In genomic region chr13:22107549-22107948, GRCh38 we compare ENCODE assay signal across 21 cellular contexts.
DNase-seq lines count a peak whose midpoint lies in the region; ATAC-seq, FAIRE-seq and TF ChIP-seq lines count a peak whose summit lies in the region.
"Had no signal": no experiment of that assay in that cellular context is flagged by ENCODE, and none has a peak within 500 bp of the region (broad histone marks: within the 10 kb centered on the region; RNA-seq: fewer than 3 reads in every experiment).

No MANE protein-coding gene starts in this region.

- no peak overlapping the region for H3K4me3 Mint-ChIP-seq in activated T-helper 1 cell treated with anti-CD3 and anti-CD28 coated beads, Interleukin-12 subunit alpha, Interleukin-12 subunit beta, Interleukin-2, Interleukin-4 antibody, amounts not matched to agents 30 ng/mL and 10 ng/mL and 1 ng/mL, durations not matched to agents 14 hours and 24 hours and 36 hours
- H3K4me3 Mint-ChIP-seq in endothelial cell (ENCODE audit: unreplicated experiment) (no peak overlapping the region), H9 (no peak overlapping the region)
- H3K4me3 Mint-ChIP-seq: immature natural killer cell, type B pancreatic cell had no signal

- H3K27me3 ChIP-seq in left lung (no peaks in the 10 kb centered on the region), H9 (ENCODE audit: insufficient read depth, low read length) (no peaks in the 10 kb centered on the region)
- H3K27me3 ChIP-seq: right atrium auricular region had no signal

- H3K27ac ChIP-seq in A549 (no peak overlapping the region), left lung (peak overlapping the region in 1 of 2 donors; percentile 45), H9 (ENCODE audit: insufficient read length, low read depth, low read length) (no peak overlapping the region)
- H3K27ac ChIP-seq: RWPE1 had no signal

- POLR2A ChIA-PET in A549 (lab: Yijun Ruan, JAX) = interaction anchor here (0.9 kb wide), 1 partner anchor 67 kb away, joined by 3 read pairs; no protein-coding TSS in a partner anchor

- peaks cover 55% of the 10 kb centered on the region for H3K4me1 Mint-ChIP-seq in activated T-helper 1 cell treated with anti-CD3 and anti-CD28 coated beads, Interleukin-12 subunit alpha, Interleukin-12 subunit beta, Interleukin-2, Interleukin-4 antibody, amounts not matched to agents 30 ng/mL and 10 ng/mL and 1 ng/mL, durations not matched to agents 14 hours and 24 hours and 36 hours (ENCODE audit: low read depth)
- H3K4me1 Mint-ChIP-seq in endothelial cell (ENCODE audit: unreplicated experiment) (no peaks in the 10 kb centered on the region), H9 (no peaks in the 10 kb centered on the region; a peak in 1 of 4 replicates)

- H3K4ac ChIP-seq in H9 (ENCODE audit: low read depth, low read length) = no peak overlapping the region

- CTCF ChIA-PET in A549 (lab: Yijun Ruan, JAX) = no interaction called here

- H3K36me3 Mint-ChIP-seq in activated T-helper 1 cell treated with anti-CD3 and anti-CD28 coated beads, Interleukin-12 subunit alpha, Interleukin-12 subunit beta, Interleukin-2, Interleukin-4 antibody, amounts not matched to agents 30 ng/mL and 10 ng/mL and 1 ng/mL, durations not matched to agents 14 hours and 24 hours and 36 hours (ENCODE audit: low read depth) = peaks cover 4% of the 10 kb centered on the region
- no peaks in the 10 kb centered on the region for H3K36me3 Mint-ChIP-seq in endothelial cell (ENCODE audit: low read depth, unreplicated experiment)
- H3K36me3 Mint-ChIP-seq in H9 (ENCODE audit: insufficient read depth in 1 of 3, low read depth in 3 of 3) = no peaks in the 10 kb centered on the region
- H3K36me3 Mint-ChIP-seq: immature natural killer cell, type B pancreatic cell had no signal

- no peak overlapping the region for H2BK15ac ChIP-seq in H9 (ENCODE audit: low read depth, low read length)

- H4K91ac ChIP-seq in H9 (ENCODE audit: insufficient read length, low read depth, low read length) = no peak overlapping the region

- peaks cover 13% of the 10 kb centered on the region for H3K9me3 Mint-ChIP-seq in activated T-helper 1 cell treated with anti-CD3 and anti-CD28 coated beads, Interleukin-12 subunit alpha, Interleukin-12 subunit beta, Interleukin-2, Interleukin-4 antibody, amounts not matched to agents 30 ng/mL and 10 ng/mL and 1 ng/mL, durations not matched to agents 14 hours and 24 hours and 36 hours
- H3K9me3 Mint-ChIP-seq in endothelial cell (ENCODE audit: unreplicated experiment) (no peaks in the 10 kb centered on the region), H9 (peaks cover 0 to 2% of the 10 kb centered on the region in 2 experiments; a peak in 1 of 5 replicates)
- H3K9me3 Mint-ChIP-seq: immature natural killer cell, type B pancreatic cell had no signal

- TF ChIP-seq CTCF in A549 (IDR thresholded peaks at IDR 0.05) (no peak), left lung (IDR thresholded peaks at IDR 0.05) (no peak), endothelial cell (IDR thresholded peaks at IDR 0.05; ENCODE audit: unreplicated experiment) (no peak), H9 (conservative IDR thresholded peaks at IDR 0.05) (no peak)

- peak overlapping the region; percentile 47 for H3K4me2 ChIP-seq in A549
- no peak overlapping the region for H3K4me2 ChIP-seq in H9 (ENCODE audit: insufficient read depth, insufficient read length, low read length)

- DNase-seq in A549 (ENCODE audit: low read depth in 1 of 2, low spot score in 1 of 2) (peak; percentile 3 to 28), DMS53 treated with DMSO at 0.1 percent for 48 hours (lab: John Stamatoyannopoulos, UW; ENCODE audit: unreplicated experiment) (peak; percentile 71), left lung (no peak), endothelial cell (ENCODE audit: low spot score) (no peak), H9 (no peak)
- DNase-seq in activated T-helper 1 cell treated with anti-CD3 and anti-CD28 coated beads, Interleukin-12 subunit alpha, Interleukin-12 subunit beta, Interleukin-2, Interleukin-4 antibody, amounts not matched to agents 30 ng/mL and 10 ng/mL and 1 ng/mL, durations not matched to agents 14 hours and 24 hours and 36 hours (ENCODE audit: low spot score) = no peak
- DNase-seq: activated CD4-positive, alpha-beta T cell treated with anti-CD3 and anti-CD28 coated beads, Interleukin-2, amount 50 U/mL, for 48 hours; AML-193; EL; immature natural killer cell; NCI-H1092; NCI-H524; stimulated activated CD4-positive, alpha-beta T cell treated with anti-CD3 and anti-CD28 coated beads, Interleukin-1b, Interleukin-23, amount 100 ng/mL, for 48 hours; stimulated activated CD8-positive, alpha-beta memory T cell treated with anti-CD3 and anti-CD28 coated beads, Interleukin-4, amount 100 ng/mL, for 48 hours had no signal

- H3K9me3 ChIP-seq in A549 (no peaks in the 10 kb centered on the region), left lung (no peaks in the 10 kb centered on the region), H9 (ENCODE audit: control insufficient read depth, low read depth, low read length) (no peaks in the 10 kb centered on the region)
- H3K9me3 ChIP-seq: right atrium auricular region had no signal

- TF ChIP-seq EP300 in A549 (IDR thresholded peaks at IDR 0.05) = no peak

- H2BK12ac ChIP-seq in H9 (ENCODE audit: insufficient read length, low read depth, low read length) = no peak overlapping the region

- no peak overlapping the region for H2BK20ac ChIP-seq in H9 (ENCODE audit: low read depth, low read length, poor library complexity, severe bottlenecking)

- H2AK5ac ChIP-seq in H9 (ENCODE audit: insufficient read length, low read length) = no peak overlapping the region

- 9% methylated on average over 4 of the region's 4 CpGs for WGBS in A549 (ENCODE audit: missing lambda C conversion rate)
- no CpG with 5 or more reads among the region's 4 CpGs for WGBS in H9 (ENCODE audit: extremely low coverage, insufficient read length, low lambda C conversion rate)

- peak overlapping the region; percentile 56 for H3K27ac Mint-ChIP-seq in activated T-helper 1 cell treated with anti-CD3 and anti-CD28 coated beads, Interleukin-12 subunit alpha, Interleukin-12 subunit beta, Interleukin-2, Interleukin-4 antibody, amounts not matched to agents 30 ng/mL and 10 ng/mL and 1 ng/mL, durations not matched to agents 14 hours and 24 hours and 36 hours
- H3K27ac Mint-ChIP-seq in endothelial cell (ENCODE audit: unreplicated experiment) (no peak overlapping the region), H9 (no peak overlapping the region)
- H3K27ac Mint-ChIP-seq: type B pancreatic cell had no signal

- H4K8ac ChIP-seq in H9 (replicated peaks; ENCODE audit: insufficient read length, low read depth, low read length) = no peak overlapping the region

- H3K14ac ChIP-seq in H9 (ENCODE audit: insufficient read depth, low read length) = no peak overlapping the region

- no peak overlapping the region for H3K9ac ChIP-seq in H9 (ENCODE audit: extremely low read depth, insufficient read length, low read length)

- TF ChIP-seq POLR2A in A549 (IDR thresholded peaks at IDR 0.05; ENCODE audit: low read length) = no peak

- H3K36me3 ChIP-seq in left lung = no peaks in the 10 kb centered on the region
- H3K36me3 ChIP-seq: right atrium auricular region had no signal

- no peaks in the 10 kb centered on the region for H3K79me2 ChIP-seq in H9 (ENCODE audit: insufficient read depth, low read length)

- H3K4me1 ChIP-seq in A549 (no peaks in the 10 kb centered on the region; the same call in 2 of the 3 replicates), left lung (peaks cover 11 to 16% of the 10 kb centered on the region in 2 donors), H9 (ENCODE audit: insufficient read depth, low read length) (no peaks in the 10 kb centered on the region)

- H2AFZ ChIP-seq in H9 (ENCODE audit: low read length) = no peak overlapping the region

- H3K4me3 ChIP-seq in A549 (no peak overlapping the region), left lung (no peak overlapping the region)
- H3K4me3 ChIP-seq: right atrium auricular region had no signal

- no peak overlapping the region for H3T11ph ChIP-seq in H9 (ENCODE audit: low read length)

- H3K56ac ChIP-seq in H9 (ENCODE audit: insufficient read length, low read depth, low read length) = no peak overlapping the region

- no peaks in the 10 kb centered on the region for H3K23me2 ChIP-seq in H9 (ENCODE audit: insufficient read length, low read depth, low read length, poor library complexity, severe bottlenecking)

- H4K20me1 ChIP-seq in H9 (ENCODE audit: control insufficient read depth, insufficient read depth, insufficient read length) = no peaks in the 10 kb centered on the region

- no peak overlapping the region for H4K5ac ChIP-seq in H9 (ENCODE audit: insufficient read length, low read depth, low read length)

- ATAC-seq in A549 (peak in 1 of 2 experiments; percentile 64; a peak in 2 of 6 replicates), left lung (peak; percentile 77), GM21619 (IDR thresholded peaks at IDR 0.05; ENCODE audit: unreplicated experiment) (no peak), GM21528 (IDR thresholded peaks at IDR 0.05; ENCODE audit: low FRiP score, unreplicated experiment) (no peak)

- H2BK5ac ChIP-seq in H9 (ENCODE audit: insufficient read length, low read length) = no peak overlapping the region

- no peak overlapping the region for H3K23ac ChIP-seq in H9 (ENCODE audit: insufficient read length, low read depth, low read length)

- TF ChIP-seq RAD21 in A549 (conservative IDR thresholded peaks at IDR 0.05 in 1 of 2, IDR thresholded peaks at IDR 0.05 in 1 of 2) = no peak

- intact Hi-C loops in activated T-helper 1 cell treated with anti-CD3 and anti-CD28 coated beads, Interleukin-12 subunit alpha, Interleukin-12 subunit beta, Interleukin-2, Interleukin-4 antibody, amounts not matched to agents 30 ng/mL and 10 ng/mL and 1 ng/mL, durations not matched to agents 14 hours and 24 hours and 36 hours (cut with micrococcal nuclease) = no loop called here
- intact Hi-C loops in left lung (cut with DNase I) = no loop called here

- no peaks in the 10 kb centered on the region for H3K79me1 ChIP-seq in H9 (ENCODE audit: insufficient read depth, low read depth, low read length, poor library complexity, severe bottlenecking)

- H2BK120ac ChIP-seq in H9 (ENCODE audit: low read depth, low read length, poor library complexity, severe bottlenecking) = no peak overlapping the region

- no peak overlapping the region for H3K18ac ChIP-seq in H9 (ENCODE audit: insufficient read length, low read depth, low read length)

- FAIRE-seq in A549 (lab: Jason Lieb, UNC) = no peak
- FAIRE-seq: endothelial cell of umbilical vein, GM12892 had no signal

- H3K27me3 Mint-ChIP-seq in activated T-helper 1 cell treated with anti-CD3 and anti-CD28 coated beads, Interleukin-12 subunit alpha, Interleukin-12 subunit beta, Interleukin-2, Interleukin-4 antibody, amounts not matched to agents 30 ng/mL and 10 ng/mL and 1 ng/mL, durations not matched to agents 14 hours and 24 hours and 36 hours (ENCODE audit: insufficient read depth) = no peaks in the 10 kb centered on the region
- no peaks in the 10 kb centered on the region for H3K27me3 Mint-ChIP-seq in endothelial cell (ENCODE audit: unreplicated experiment)
- H3K27me3 Mint-ChIP-seq in H9 (ENCODE audit: low read depth) = no peaks in the 10 kb centered on the region

TF ChIP-seq in A549, 52 proteins besides CTCF, POLR2A, EP300 and RAD21:
- TF ChIP-seq MAFK (IDR thresholded peaks at IDR 0.05; ENCODE audit: partially characterized antibody) = no peak
- peak; percentile 30; the same call in 1 of the 2 replicates for TF ChIP-seq GATA3 (IDR thresholded peaks at IDR 0.05; ENCODE audit: borderline replicate concordance)

Comparison
In these comparisons a context has a peak if more than half of its experiments do, and no peak if none do; other contexts are left out.
1. DNase-seq: peak in A549 (2 of 2) and DMS53 treated with DMSO at 0.1 percent for 48 hours (single experiment); none in activated T-helper 1 cell treated with anti-CD3 and anti-CD28 coated beads, Interleukin-12 subunit alpha, Interleukin-12 subunit beta, Interleukin-2, Interleukin-4 antibody, amounts not matched to agents 30 ng/mL and 10 ng/mL and 1 ng/mL, durations not matched to agents 14 hours and 24 hours and 36 hours (single experiment), left lung (0 of 2), endothelial cell (single experiment) and H9 (single experiment).